In the genomic region with DNA sequence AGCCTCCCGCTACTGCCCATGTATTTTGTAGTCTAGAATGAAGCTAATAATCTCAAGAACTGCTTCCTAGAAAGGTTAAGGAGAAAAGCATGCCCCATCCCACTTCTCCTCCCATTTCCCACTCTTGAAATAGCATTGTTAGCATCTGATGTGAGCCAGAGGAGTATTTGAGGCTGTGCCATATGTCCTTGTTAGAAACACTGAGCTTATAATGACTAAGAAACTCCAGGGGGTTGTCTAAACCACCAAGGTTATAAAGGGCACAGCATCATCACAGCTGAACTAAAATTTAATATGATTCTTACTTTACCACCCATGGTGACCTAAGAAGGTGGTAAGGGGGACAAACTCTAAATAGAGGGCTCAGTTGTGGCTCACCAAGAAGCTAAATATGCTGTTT, we compare ENCODE assay signal across 16 cellular contexts. TPM values are rescaled to one million over a fixed set of nuclear protein-coding genes. Genes with fewer than 3 reads are reported as not detected.
DNase-seq lines count a peak whose midpoint lies in the region; ATAC-seq and TF ChIP-seq lines count a peak whose summit lies in the region.
"Had no signal": no experiment of that assay in that cellular context is flagged by ENCODE, and none has a peak within 500 bp of the region (broad histone marks: within the 10 kb centered on the region; RNA-seq: fewer than 3 reads in every experiment).

No MANE protein-coding gene starts in this region.

- no peaks in the 10 kb centered on the region for H3K36me3 ChIP-seq in left ventricle myocardium inferior
- H3K36me3 ChIP-seq in SJCRH30: no peaks in the 10 kb centered on the region
- H3K36me3 ChIP-seq: BLaER1 treated with 17β-estradiol and CSF1 and Interleukin-3, amounts not matched to agents 10 nM and 100 nM; lower lobe of right lung had no signal

- TF ChIP-seq CTCF in left ventricle myocardium inferior (IDR thresholded peaks at IDR 0.05; ENCODE audit: borderline replicate concordance): no peak

- H3K27ac ChIP-seq in left ventricle myocardium inferior (replicated peaks) (peak overlapping the region; percentile 77), SJCRH30 (0 out of 2 replicates have a peak overlapping the region, but pooled peaks have one; percentile 6)
- H3K27ac ChIP-seq: BLaER1 treated with 17β-estradiol and CSF1 and Interleukin-3, amounts not matched to agents 10 nM and 100 nM; KMS-11; VCaP had no signal

- ATAC-seq in left ventricle myocardium superior (no peak), left lobe of liver (no peak), GM21381 (IDR thresholded peaks at IDR 0.05; ENCODE audit: unreplicated experiment) (no peak), esophagus mucosa (no peak)
- ATAC-seq: activated T-cell treated with anti-CD3 and anti-CD28 coated beads, Interleukin-2, amount 50 U/mL, for 4 hours; lower lobe of right lung had no signal

- H3K27ac Mint-ChIP-seq in activated naive CD4-positive, alpha-beta T cell treated with anti-CD3 and anti-CD28 coated beads, Interleukin-2, amount 10 ng/mL, durations not matched to agents 7 days and 5 days: no peak overlapping the region

- H3K4me3 ChIP-seq in left ventricle myocardium inferior (no peak overlapping the region), SJCRH30 (no peak overlapping the region)
- H3K4me3 ChIP-seq: BLaER1 treated with 17β-estradiol and CSF1 and Interleukin-3, amounts not matched to agents 10 nM and 100 nM; lower lobe of right lung had no signal

- no peak overlapping the region for H3K4me3 Mint-ChIP-seq in activated naive CD4-positive, alpha-beta T cell treated with anti-CD3 and anti-CD28 coated beads, Interleukin-2, amount 10 ng/mL, durations not matched to agents 7 days and 5 days
- H3K4me3 Mint-ChIP-seq: activated T-cell treated with anti-CD3 and anti-CD28 coated beads, Interleukin-2, amount 50 U/mL, for 4 hours had no signal

- no peaks in the 10 kb centered on the region for H3K36me3 Mint-ChIP-seq in activated naive CD4-positive, alpha-beta T cell treated with anti-CD3 and anti-CD28 coated beads, Interleukin-2, amount 10 ng/mL, durations not matched to agents 7 days and 5 days

- peaks cover 27% of the 10 kb centered on the region for H3K4me1 ChIP-seq in left ventricle myocardium inferior
- peaks cover 24% of the 10 kb centered on the region for H3K4me1 ChIP-seq in SJCRH30
- H3K4me1 ChIP-seq: BLaER1 treated with 17β-estradiol and CSF1 and Interleukin-3, amounts not matched to agents 10 nM and 100 nM; lower lobe of right lung had no signal

- no peaks in the 10 kb centered on the region for H3K27me3 Mint-ChIP-seq in activated naive CD4-positive, alpha-beta T cell treated with anti-CD3 and anti-CD28 coated beads, Interleukin-2, amount 10 ng/mL, durations not matched to agents 7 days and 5 days

- CTCF ChIA-PET in activated naive CD4-positive, alpha-beta T cell treated with anti-CD3 and anti-CD28 coated beads, Interleukin-2, amount 10 ng/mL, durations not matched to agents 7 days and 5 days (lab: Charles Lee): no interaction called here

- H3K4me1 Mint-ChIP-seq in activated naive CD4-positive, alpha-beta T cell treated with anti-CD3 and anti-CD28 coated beads, Interleukin-2, amount 10 ng/mL, durations not matched to agents 7 days and 5 days: no peaks in the 10 kb centered on the region

- H3K9me3 Mint-ChIP-seq in activated naive CD4-positive, alpha-beta T cell treated with anti-CD3 and anti-CD28 coated beads, Interleukin-2, amount 10 ng/mL, durations not matched to agents 7 days and 5 days: peaks cover 4% of the 10 kb centered on the region

- intact Hi-C loops in left ventricle myocardium inferior (cut with micrococcal nuclease) (loop anchor here (10.0 kb wide), 1 partner anchor 75 kb away; no protein-coding TSS in a partner anchor), left ventricle myocardium superior (cut with micrococcal nuclease) (no loop called here)

- no peak for DNase-seq in left ventricle myocardium inferior
- DNase-seq in left ventricle myocardium superior: no peak
- peak; percentile 45 to 75 for DNase-seq in SJCRH30
- peak; percentile 64 for DNase-seq in glomerular visceral epithelial cell (ENCODE audit: extremely low spot score)
- no peak for DNase-seq in left lobe of liver (ENCODE audit: low spot score)
- no peak for DNase-seq in activated naive CD4-positive, alpha-beta T cell treated with anti-CD3 and anti-CD28 coated beads, Interleukin-2, amount 10 ng/mL, durations not matched to agents 7 days and 5 days
- DNase-seq: activated T-cell treated with anti-CD3 and anti-CD28 coated beads, Interleukin-2, amount 50 U/mL, for 4 hours; central memory CD4-positive, alpha-beta T cell; GOT3; lower lobe of right lung; occipital lobe had no signal

- H3K27me3 ChIP-seq in left ventricle myocardium inferior (ENCODE audit: low read depth) (no peaks in the 10 kb centered on the region), SJCRH30 (no peaks in the 10 kb centered on the region)
- H3K27me3 ChIP-seq: BLaER1 treated with 17β-estradiol and CSF1 and Interleukin-3, amounts not matched to agents 10 nM and 100 nM had no signal

- no peaks in the 10 kb centered on the region for H3K9me3 ChIP-seq in left ventricle myocardium inferior (replicated peaks)
- H3K9me3 ChIP-seq in SJCRH30 (replicated peaks): 0 out of 2 replicates have a peak, but pooled peaks cover 7% of the 10 kb centered on the region
- H3K9me3 ChIP-seq: BLaER1 treated with 17β-estradiol and CSF1 and Interleukin-3, amounts not matched to agents 10 nM and 100 nM; lower lobe of right lung had no signal

RNA-seq across cellular contexts. Expression of gene TSPYL6, which starts 16.6 kb away (rescaled TPM):
- 0.08 TPM for total RNA-seq in left ventricle myocardium inferior
- not detected for total RNA-seq in left ventricle myocardium superior
- 0.03 and 0.10 TPM in 2 replicates for total RNA-seq in SJCRH30 (2014; rRNA removed; shearing (Covaris generic))
- not detected for total RNA-seq in left lobe of liver
- not detected for total RNA-seq in esophagus mucosa
- total RNA-seq: activated T-cell treated with anti-CD3 and anti-CD28 coated beads, Interleukin-2, amount 50 U/mL, for 4 hours; lower lobe of right lung had no signal

Comparison
In these comparisons a context has a peak if more than half of its experiments do, and no peak if none do; other contexts are left out.
1. DNase-seq: peak in SJCRH30 (2 of 2) and glomerular visceral epithelial cell (single experiment); none in left ventricle myocardium inferior (single experiment), left ventricle myocardium superior (single experiment), left lobe of liver (single experiment) and activated naive CD4-positive, alpha-beta T cell treated with anti-CD3 and anti-CD28 coated beads, Interleukin-2, amount 10 ng/mL, durations not matched to agents 7 days and 5 days (single experiment).